Comparison of ENCODE assay signal across 11 cellular contexts in the genomic region with DNA sequence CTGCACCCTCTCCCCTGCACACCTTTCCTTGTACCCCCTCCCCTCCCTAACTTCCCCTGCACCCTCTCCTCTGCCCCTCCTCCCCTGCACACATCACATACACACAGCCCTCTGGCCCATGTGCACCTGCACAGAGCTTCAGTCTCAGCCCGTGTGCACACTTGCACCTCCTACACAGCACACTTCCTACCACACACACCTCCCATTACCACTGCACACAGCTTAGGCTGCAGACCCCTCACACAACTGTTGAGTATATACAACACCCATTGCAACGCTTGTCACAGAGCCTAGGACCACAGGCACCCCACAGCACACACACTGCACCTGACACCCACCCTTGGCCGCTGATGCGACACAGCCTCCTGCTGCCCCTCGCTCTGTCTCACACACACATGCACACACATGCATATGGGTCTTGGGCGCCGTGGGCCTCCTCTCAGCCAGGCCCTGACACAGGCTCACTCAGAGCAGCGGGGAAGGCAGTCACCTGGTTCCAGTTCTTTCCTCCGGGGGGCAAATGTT. TPM values are rescaled to one million over a fixed set of nuclear protein-coding genes. Genes with fewer than 3 reads are reported as not detected.
DNase-seq lines count a peak whose midpoint lies in the region; ATAC-seq and TF ChIP-seq lines count a peak whose summit lies in the region.
"Had no signal": no experiment of that assay in that cellular context is flagged by ENCODE, and none has a peak within 500 bp of the region (broad histone marks: within the 10 kb centered on the region; RNA-seq: fewer than 3 reads in every experiment).

No MANE protein-coding gene starts in this region.

- H3K27ac ChIP-seq in breast epithelium (peak overlapping the region in 1 of 2 donors; percentile 52), mucosa of rectum (ENCODE audit: low read depth in 2 of 2, low read length in 2 of 2) (peak overlapping the region in 1 of 2 donors; percentile 56), urinary bladder (ENCODE audit: low read depth) (no peak overlapping the region)
- H3K27ac ChIP-seq: VCaP had no signal

- H3K27me3 Mint-ChIP-seq in MCF 10A (ENCODE audit: insufficient read depth, unreplicated experiment) = no peaks in the 10 kb centered on the region
- peaks cover 15% of the 10 kb centered on the region for H3K27me3 Mint-ChIP-seq in dendritic cell treated with granulocyte-macrophage colony-stimulating factor and Interleukin-4, amounts not matched to agents 40 ng/mL and 50 ng/mL, for 4 days

- H3K4me1 Mint-ChIP-seq in MCF 10A (ENCODE audit: insufficient read depth, unreplicated experiment) = peaks cover 5% of the 10 kb centered on the region
- H3K4me1 Mint-ChIP-seq in dendritic cell treated with granulocyte-macrophage colony-stimulating factor and Interleukin-4, amounts not matched to agents 40 ng/mL and 50 ng/mL, for 4 days (ENCODE audit: low read depth) = peaks cover 50% of the 10 kb centered on the region

- peaks cover 0 to 3% of the 10 kb centered on the region in 2 donors for H3K27me3 ChIP-seq in breast epithelium
- H3K27me3 ChIP-seq in mucosa of rectum (ENCODE audit: control insufficient read depth in 2 of 2, insufficient read depth in 2 of 2, low read length in 2 of 2) = no peaks in the 10 kb centered on the region

- no peak overlapping the region for H3K4me3 Mint-ChIP-seq in MCF 10A (ENCODE audit: unreplicated experiment)
- peak overlapping the region; percentile 90 for H3K4me3 Mint-ChIP-seq in dendritic cell treated with granulocyte-macrophage colony-stimulating factor and Interleukin-4, amounts not matched to agents 40 ng/mL and 50 ng/mL, for 4 days

- DNase-seq in breast epithelium (ENCODE audit: low spot score in 2 of 2) (no peak), MCF 10A (ENCODE audit: unreplicated experiment) (no peak), T-helper 9 cell (no peak), EL (no peak)
- DNase-seq: C1 segment of cervical spinal cord, NCI-H524 treated with DMSO at 0.1 percent for 48 hours had no signal

- no peak for TF ChIP-seq POLR2A in breast epithelium (IDR thresholded peaks at IDR 0.05)

- no peak overlapping the region for H3K27ac Mint-ChIP-seq in MCF 10A (ENCODE audit: low read depth, unreplicated experiment)
- peak overlapping the region; percentile 84 for H3K27ac Mint-ChIP-seq in dendritic cell treated with granulocyte-macrophage colony-stimulating factor and Interleukin-4, amounts not matched to agents 40 ng/mL and 50 ng/mL, for 4 days

- ATAC-seq in HG03521 (IDR thresholded peaks at IDR 0.05; ENCODE audit: unreplicated experiment) = no peak

- 57% methylated on average over 9 of the region's 9 CpGs for WGBS in urinary bladder

- intact Hi-C loops in breast epithelium (cut with DNase I; ENCODE audit: low total_unique reads) (loop anchor here (2.0 kb wide), 1 partner anchor 78 kb away; no protein-coding TSS in a partner anchor), MCF 10A (cut with micrococcal nuclease) (no loop called here)
- intact Hi-C loops in dendritic cell treated with granulocyte-macrophage colony-stimulating factor and Interleukin-4, amounts not matched to agents 40 ng/mL and 50 ng/mL, for 4 days (cut with micrococcal nuclease) = loop anchor here (2.0 kb wide), 1 partner anchor 34 kb away; no protein-coding TSS in a partner anchor

- H3K9me3 ChIP-seq in breast epithelium (no peaks in the 10 kb centered on the region), mucosa of rectum (ENCODE audit: control insufficient read depth in 2 of 2, low read length in 2 of 2) (no peaks in the 10 kb centered on the region)

- H3K9ac ChIP-seq in mucosa of rectum (ENCODE audit: low read depth in 1 of 2, low read length in 2 of 2) = peak overlapping the region; percentile 23 to 63

- CTCF ChIA-PET in MCF 10A (lab: Yijun Ruan, JAX) = no interaction called here

- peaks cover 8% of the 10 kb centered on the region for H3K36me3 Mint-ChIP-seq in MCF 10A (ENCODE audit: insufficient read depth, unreplicated experiment)
- peaks cover 6% of the 10 kb centered on the region for H3K36me3 Mint-ChIP-seq in dendritic cell treated with granulocyte-macrophage colony-stimulating factor and Interleukin-4, amounts not matched to agents 40 ng/mL and 50 ng/mL, for 4 days (ENCODE audit: low read depth)

- TF ChIP-seq CTCF in breast epithelium (IDR thresholded peaks at IDR 0.05) (no peak), MCF 10A (IDR thresholded peaks at IDR 0.05; ENCODE audit: unreplicated experiment) (no peak)

- no peaks in the 10 kb centered on the region for H3K9me3 Mint-ChIP-seq in MCF 10A (ENCODE audit: unreplicated experiment)
- H3K9me3 Mint-ChIP-seq in dendritic cell treated with granulocyte-macrophage colony-stimulating factor and Interleukin-4, amounts not matched to agents 40 ng/mL and 50 ng/mL, for 4 days = no peaks in the 10 kb centered on the region

- peak overlapping the region; percentile 42 to 75 (median 65) for H3K4me3 ChIP-seq in breast epithelium
- peak overlapping the region; percentile 56 to 71 for H3K4me3 ChIP-seq in mucosa of rectum (ENCODE audit: low read length in 2 of 2)
- peak overlapping the region; percentile 29 for H3K4me3 ChIP-seq in urinary bladder (ENCODE audit: low read depth, low read length)

- no TSS peak for BruUV-seq in MCF 10A (replicated peaks; lab: Mats Ljungman, UMichigan)

- H3K36me3 ChIP-seq in breast epithelium = no peaks in the 10 kb centered on the region
- no peaks in the 10 kb centered on the region for H3K36me3 ChIP-seq in mucosa of rectum (ENCODE audit: control insufficient read depth in 2 of 2, insufficient read depth in 2 of 2, low read length in 2 of 2)
- H3K36me3 ChIP-seq in urinary bladder (ENCODE audit: insufficient read depth) = no peaks in the 10 kb centered on the region

- H3K4me1 ChIP-seq in breast epithelium (peaks cover 0 to 8% of the 10 kb centered on the region in 2 donors), mucosa of rectum (ENCODE audit: control insufficient read depth in 2 of 2, insufficient read depth in 2 of 2, low read length in 2 of 2) (peaks cover 14 to 18% of the 10 kb centered on the region in 2 donors), urinary bladder (ENCODE audit: insufficient read depth) (no peaks in the 10 kb centered on the region)

- POLR2A ChIA-PET in MCF 10A (lab: Yijun Ruan, JAX) = no interaction called here

RNA-seq across cellular contexts. Expression of a gene that starts 0.4 kb away (rescaled TPM):
- total RNA-seq in breast epithelium (10 to 100 TPM; 37.3 to 49.8 (median 46.5) TPM), MCF 10A (2022) (6.2 and 7.7 TPM in 2 replicates), urinary bladder (11.8 TPM)
- 61.2 TPM for polyA plus RNA-seq in urinary bladder

RNA-seq across cellular contexts. Expression of a gene that starts 20.4 kb away (rescaled TPM):
- total RNA-seq in breast epithelium = 10 to 100 TPM in 2 of 3 donors, under 1 TPM in 1; 0.32 to 60.9 (median 36.7) TPM
- 129 and 177 TPM in 2 replicates for total RNA-seq in MCF 10A (2022)
- total RNA-seq in urinary bladder = 5.2 TPM
- polyA plus RNA-seq in urinary bladder = 8.4 TPM

RNA-seq across cellular contexts. Expression of a gene that starts 27.4 kb away (rescaled TPM):
- total RNA-seq in breast epithelium (10 to 100 TPM in 1 of 3 donors, 1 to 10 TPM in 1, under 1 TPM in 1; 0.32 to 14.2 (median 9.8) TPM), MCF 10A (2022) (7.2 and 9.4 TPM in 2 replicates), urinary bladder (1.3 TPM)
- polyA plus RNA-seq in urinary bladder = 5.1 TPM

RNA-seq across cellular contexts. Expression of a gene that starts 35.7 kb away (rescaled TPM):
- total RNA-seq in breast epithelium (10 to 100 TPM; 23.8 to 53.7 (median 33.1) TPM), MCF 10A (2022) (28.2 and 29.4 TPM in 2 replicates), urinary bladder (13.5 TPM)
- 27.0 TPM for polyA plus RNA-seq in urinary bladder

RNA-seq across cellular contexts. Expression of a gene that starts 45.1 kb away (rescaled TPM):
- total RNA-seq in breast epithelium (10 to 100 TPM in 1 of 3 donors, 1 to 10 TPM in 1, under 1 TPM in 1; 0.48 to 11.3 (median 8.2) TPM), MCF 10A (2022) (20.0 and 25.9 TPM in 2 replicates), urinary bladder (13.4 TPM)
- 5.1 TPM for polyA plus RNA-seq in urinary bladder
